ENCODE assay signal across 8 cellular contexts in the genomic region with DNA sequence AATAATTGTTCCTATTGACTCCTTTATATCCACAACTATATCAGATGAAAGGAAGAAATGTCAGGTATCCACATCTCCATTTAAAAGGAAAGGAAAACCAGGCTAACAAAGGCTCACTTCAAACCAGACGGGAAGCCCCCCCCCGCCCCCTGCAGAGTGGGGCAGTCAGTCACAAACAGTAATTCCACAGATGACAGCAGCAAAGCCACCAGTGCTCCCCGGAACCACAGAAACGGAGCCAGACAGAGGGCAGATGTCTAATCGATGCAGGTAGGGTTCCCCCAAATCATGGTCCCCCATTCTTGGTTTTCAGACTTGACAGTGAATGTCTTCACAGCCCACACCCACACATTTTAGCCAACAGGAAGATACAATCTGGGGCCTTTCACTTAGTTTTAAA.
A peak's percentile ranks its signal among the peaks of the same experiment; 100 is the strongest.
DNase-seq lines count a peak whose midpoint lies in the region; ATAC-seq and TF ChIP-seq lines count a peak whose summit lies in the region.

No MANE protein-coding gene starts in this region.

- peak overlapping the region; percentile 72 for H3K4me3 Mint-ChIP-seq in T-helper 17 cell

- H3K4me1 Mint-ChIP-seq in T-helper 17 cell: peaks cover 48% of the 10 kb centered on the region

- peaks cover 2% of the 10 kb centered on the region for H3K36me3 Mint-ChIP-seq in T-helper 17 cell (ENCODE audit: low read depth)

- no peaks in the 10 kb centered on the region for H3K36me3 ChIP-seq in testis (ENCODE audit: low read depth, missing control alignments)
- peaks cover 0 to 14% of the 10 kb centered on the region in 2 donors for H3K36me3 ChIP-seq in adrenal gland (replicated peaks in 1 of 2)

- H3K27me3 ChIP-seq in testis (no peaks in the 10 kb centered on the region), adrenal gland (no peaks in the 10 kb centered on the region)

- TF ChIP-seq CTCF in coronary artery (IDR thresholded peaks at IDR 0.05) (no peak), testis (IDR thresholded peaks at IDR 0.05) (no peak), adrenal gland (IDR thresholded peaks at IDR 0.05) (no peak)

- H3K4me1 ChIP-seq in testis: peaks cover 26% of the 10 kb centered on the region
- H3K4me1 ChIP-seq in adrenal gland (replicated peaks in 1 of 2): peaks cover 4 to 35% of the 10 kb centered on the region in 2 donors

- WGBS in testis, 2 donors: 59 to 67% methylated on average over 5 of the region's 5 CpGs
- 47 to 55% (median 52%) methylated on average over 5 of the region's 5 CpGs for WGBS in adrenal gland, 4 donors

- H3K27me3 Mint-ChIP-seq in T-helper 17 cell: no peaks in the 10 kb centered on the region

- peak; percentile 32 to 74 (median 66) for DNase-seq in T-helper 17 cell
- DNase-seq in coronary artery (ENCODE audit: low spot score): no peak
- DNase-seq in stimulated activated CD4-positive, alpha-beta T cell treated with anti-CD3 and anti-CD28 coated beads, Interleukin-15, amount 100 ng/mL, for 48 hours (ENCODE audit: low read depth in 2 of 2): peak; percentile 38 to 46
- no peak for DNase-seq in HUDEP-2 (lab: John Stamatoyannopoulos, UW; ENCODE audit: unreplicated experiment in 76 of 76)
- no peak for DNase-seq in testis
- DNase-seq in adrenal gland: no peak

- no peak for TF ChIP-seq POLR2A in testis (IDR thresholded peaks at IDR 0.05)
- no peak for TF ChIP-seq POLR2A in adrenal gland (IDR thresholded peaks at IDR 0.05)

- peak overlapping the region; percentile 95 for H3K27ac Mint-ChIP-seq in T-helper 17 cell

- H3K4me3 ChIP-seq in coronary artery: no peak overlapping the region
- no peak overlapping the region for H3K4me3 ChIP-seq in testis
- no peak overlapping the region for H3K4me3 ChIP-seq in adrenal gland

- H3K27ac ChIP-seq in coronary artery: peak overlapping the region; percentile 12 to 39
- H3K27ac ChIP-seq in testis: no peak overlapping the region
- H3K27ac ChIP-seq in adrenal gland: peak overlapping the region in 2 of 5 donors; percentile 57 to 71

- no peaks in the 10 kb centered on the region for H3K9me3 ChIP-seq in T-helper 17 cell (ENCODE audit: control insufficient read depth, low read length, poor library complexity, severe bottlenecking)
- H3K9me3 ChIP-seq in testis: no peaks in the 10 kb centered on the region
- no peaks in the 10 kb centered on the region for H3K9me3 ChIP-seq in adrenal gland (replicated peaks in 1 of 3)

- ATAC-seq in GM18861 (IDR thresholded peaks at IDR 0.05; ENCODE audit: unreplicated experiment) (peak; percentile 4), HG02763 (IDR thresholded peaks at IDR 0.05; ENCODE audit: unreplicated experiment) (peak; percentile 19), T-helper 17 cell (peak; percentile 63)

- intact Hi-C loops in testis (cut with DNase I; ENCODE audit: low total_unique reads): loop anchor here (10.0 kb wide), 1 partner anchor 99 kb away; a partner anchor contains a TSS
- intact Hi-C loops in adrenal gland (cut with DNase I): loop anchor here in 1 of 2 donors (10.0 kb wide), 1 partner anchor 179 kb away; no protein-coding TSS in a partner anchor

Comparison
In these comparisons a context has a peak if more than half of its experiments do, and no peak if none do; other contexts are left out.
1. ATAC-seq: peak in every context shown above with its lines; median percentile 63 in T-helper 17 cell; 19 in HG02763; 4 in GM18861.
2. DNase-seq: peak in T-helper 17 cell (3 of 3) and stimulated activated CD4-positive, alpha-beta T cell treated with anti-CD3 and anti-CD28 coated beads, Interleukin-15, amount 100 ng/mL, for 48 hours (2 of 2); none in coronary artery (single experiment), HUDEP-2 (0 of 76), testis (single experiment) and adrenal gland (0 of 7).
3. H3K27ac ChIP-seq: peak in coronary artery (2 of 2); none in testis (0 of 2).